Comparison of ENCODE assay signal across 8 cellular contexts in the genomic region with DNA sequence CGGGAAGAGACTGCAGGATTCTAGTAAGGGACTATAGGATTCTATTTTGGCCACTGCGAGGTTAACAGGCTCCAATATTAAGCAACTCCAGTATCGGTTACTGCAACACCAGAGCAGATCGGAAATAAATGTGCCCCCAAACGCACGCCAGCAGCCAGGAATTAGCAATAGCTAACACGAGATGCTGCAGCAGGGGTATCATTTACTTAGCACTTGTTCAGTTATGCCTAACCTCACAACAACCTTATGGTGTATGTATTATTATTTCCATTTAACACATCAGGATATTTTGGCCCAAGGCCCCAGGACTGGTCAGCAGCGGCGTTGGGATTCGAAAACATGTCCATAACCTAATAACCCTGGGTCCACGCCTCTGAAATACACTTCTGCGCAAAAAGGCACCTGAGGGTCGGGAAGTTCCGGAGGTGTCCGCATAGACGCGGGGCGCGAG. TPM values are rescaled to one million over a fixed set of nuclear protein-coding genes. Genes with fewer than 3 reads are reported as not detected.
DNase-seq lines count a peak whose midpoint lies in the region; ATAC-seq and TF ChIP-seq lines count a peak whose summit lies in the region.

No MANE protein-coding gene starts in this region.

- no peak overlapping the region for H3K27ac ChIP-seq in neuronal stem cell (replicated peaks; ENCODE audit: low read length)

- no peak overlapping the region for H4K91ac ChIP-seq in neuronal stem cell (ENCODE audit: low read depth, low read length, poor library complexity)

- H2AFZ ChIP-seq in neuronal stem cell (ENCODE audit: low read length): peak overlapping the region; percentile 98

- H3K27me3 Mint-ChIP-seq in IgD-negative memory B cell: no peaks in the 10 kb centered on the region

- peak overlapping the region; percentile 99 for H3K23ac ChIP-seq in neuronal stem cell (ENCODE audit: low read depth, low read length, poor library complexity)

- peak overlapping the region; percentile 86 to 93 (median 89) for H3K4me3 Mint-ChIP-seq in IgD-negative memory B cell

- H2BK12ac ChIP-seq in neuronal stem cell (ENCODE audit: low read length): no peak overlapping the region

- H3K4me3 ChIP-seq in fibroblast of pulmonary artery (replicated peaks; ENCODE audit: low read depth, low read length) (peak overlapping the region; percentile 73), neuronal stem cell (ENCODE audit: low read length in 2 of 2) (peak overlapping the region; percentile 59 to 91)

- WGBS in neuronal stem cell (ENCODE audit: extremely low coverage in 2 of 2, insufficient read length in 2 of 2, insufficient replicate concordance in 1 of 2), 2 donors: no CpG with 5 or more reads among the region's 19 CpGs

- peak overlapping the region; percentile 95 for H3K9ac ChIP-seq in neuronal stem cell (ENCODE audit: low read depth, low read length, poor library complexity)

- H3K36me3 ChIP-seq in neuronal stem cell (replicated peaks in 1 of 2; ENCODE audit: control insufficient read depth in 2 of 2, insufficient read depth in 2 of 2, low read length in 2 of 2): no peaks in the 10 kb centered on the region

- TF ChIP-seq CTCF in fibroblast of pulmonary artery (IDR thresholded peaks at IDR 0.05; ENCODE audit: low read length, missing control alignments): no peak

- peak; percentile 4 for ATAC-seq in GM18868 (IDR thresholded peaks at IDR 0.05; ENCODE audit: unreplicated experiment)
- no peak for ATAC-seq in activated CD4-positive, CD25-positive, alpha-beta regulatory T cell treated with anti-CD3 and anti-CD28 coated beads, Interleukin-2, amount 50 U/mL, for 24 hours

- peaks cover 16 to 27% (median 26%) of the 10 kb centered on the region in 3 donors for H3K4me1 Mint-ChIP-seq in IgD-negative memory B cell

- H3K36me3 Mint-ChIP-seq in IgD-negative memory B cell: peaks cover 2% of the 10 kb centered on the region

- H3K9me3 Mint-ChIP-seq in IgD-negative memory B cell: no peaks in the 10 kb centered on the region

- H3K79me1 ChIP-seq in neuronal stem cell (ENCODE audit: low read depth, low read length): peaks cover 6% of the 10 kb centered on the region

- H3K14ac ChIP-seq in neuronal stem cell (ENCODE audit: low read length): no peak overlapping the region

- peak; percentile 34 for DNase-seq in Ammon's horn (ENCODE audit: low spot score)
- peak; percentile 8 for DNase-seq in activated CD4-positive, alpha-beta T cell treated with anti-CD3 and anti-CD28 coated beads, Interleukin-2, amount 50 U/mL, for 1 hour
- DNase-seq in fibroblast of pulmonary artery (ENCODE audit: low read depth): peak; percentile 31
- no peak for DNase-seq in neuronal stem cell (ENCODE audit: low spot score)
- DNase-seq in activated gamma-delta T cell (lab: John Stamatoyannopoulos, UW): no peak

- H3K4me1 ChIP-seq in neuronal stem cell (ENCODE audit: control insufficient read depth in 2 of 2, insufficient read depth in 1 of 2, low read depth in 1 of 2, low read length in 2 of 2): peaks cover 4% of the 10 kb centered on the region in 2 donors

- H3K27me3 ChIP-seq in neuronal stem cell (ENCODE audit: control insufficient read depth in 3 of 3, insufficient read depth in 3 of 3, low read depth in 1 of 3, low read length in 3 of 3): no peaks in the 10 kb centered on the region

- H3K9me3 ChIP-seq in neuronal stem cell (replicated peaks in 1 of 2; ENCODE audit: control insufficient read depth in 2 of 2, insufficient read depth in 1 of 2, low read depth in 1 of 2, low read length in 2 of 2): no peaks in the 10 kb centered on the region

- no peak overlapping the region for H3K4ac ChIP-seq in neuronal stem cell (ENCODE audit: low read length)

- peak overlapping the region; percentile 69 for H3K4me2 ChIP-seq in neuronal stem cell (ENCODE audit: insufficient read depth, low read length, poor library complexity, severe bottlenecking)

- no peak overlapping the region for H2AK5ac ChIP-seq in neuronal stem cell (ENCODE audit: low read depth, low read length)

- H2BK120ac ChIP-seq in neuronal stem cell (ENCODE audit: low read depth, low read length): no peak overlapping the region

- peak overlapping the region; percentile 99 for H3K18ac ChIP-seq in neuronal stem cell (ENCODE audit: low read length)

- no peak overlapping the region for H4K8ac ChIP-seq in neuronal stem cell (ENCODE audit: low read depth, low read length)

- peak overlapping the region in 2 of 3 donors; percentile 71 to 97 for H3K27ac Mint-ChIP-seq in IgD-negative memory B cell

- H2BK5ac ChIP-seq in neuronal stem cell (ENCODE audit: low read length): no peak overlapping the region

- peak overlapping the region; percentile 67 for H2BK15ac ChIP-seq in neuronal stem cell (ENCODE audit: low read length)

RNA-seq across cellular contexts. Expression of gene PIK3CB, which starts 0.8 kb away (rescaled TPM):
- 9.2 TPM for polyA plus RNA-seq in IgD-negative memory B cell
- polyA plus RNA-seq in neuronal stem cell (2013, experiment 1 of 2): 10.4 TPM
- 11.4 TPM for polyA plus RNA-seq in neuronal stem cell (2013, experiment 2 of 2)

Comparison
In these comparisons a context has a peak if more than half of its experiments do, and no peak if none do; other contexts are left out.
1. DNase-seq: peak in Ammon's horn (single experiment), activated CD4-positive, alpha-beta T cell treated with anti-CD3 and anti-CD28 coated beads, Interleukin-2, amount 50 U/mL, for 1 hour (single experiment) and fibroblast of pulmonary artery (single experiment); none in neuronal stem cell (single experiment) and activated gamma-delta T cell (single experiment).